1 cellular context compared by ENCODE assay signal in genomic region chr10:44956176-44956575, GRCh38.
TF ChIP-seq lines count a peak whose summit lies in the region.

No MANE protein-coding gene starts in this region.

TF ChIP-seq in GM23338, 12 proteins besides CTCF, POLR2A, EP300 and RAD21:
- no peak for TF ChIP-seq STAT1 (IDR thresholded peaks at IDR 0.05; ENCODE audit: unreplicated experiment)
- no peak for TF ChIP-seq POLR2AphosphoS5 (IDR thresholded peaks at IDR 0.05; ENCODE audit: low read depth)
- TF ChIP-seq JUNB (IDR thresholded peaks at IDR 0.05; ENCODE audit: unreplicated experiment): no peak
- no peak for TF ChIP-seq NANOG (IDR thresholded peaks at IDR 0.05; ENCODE audit: borderline replicate concordance)
- TF ChIP-seq ZNF462 (CRISPR knock-in tag; IDR thresholded peaks at IDR 0.05): no peak
- no peak for TF ChIP-seq EZH2phosphoT487 (IDR thresholded peaks at IDR 0.05; ENCODE audit: unreplicated experiment)
- no peak for TF ChIP-seq ETS1 (IDR thresholded peaks at IDR 0.05)
- no peak for TF ChIP-seq CREB1 (CRISPR knock-in tag; IDR thresholded peaks at IDR 0.05; ENCODE audit: low read depth)
- TF ChIP-seq, protein P1, sequence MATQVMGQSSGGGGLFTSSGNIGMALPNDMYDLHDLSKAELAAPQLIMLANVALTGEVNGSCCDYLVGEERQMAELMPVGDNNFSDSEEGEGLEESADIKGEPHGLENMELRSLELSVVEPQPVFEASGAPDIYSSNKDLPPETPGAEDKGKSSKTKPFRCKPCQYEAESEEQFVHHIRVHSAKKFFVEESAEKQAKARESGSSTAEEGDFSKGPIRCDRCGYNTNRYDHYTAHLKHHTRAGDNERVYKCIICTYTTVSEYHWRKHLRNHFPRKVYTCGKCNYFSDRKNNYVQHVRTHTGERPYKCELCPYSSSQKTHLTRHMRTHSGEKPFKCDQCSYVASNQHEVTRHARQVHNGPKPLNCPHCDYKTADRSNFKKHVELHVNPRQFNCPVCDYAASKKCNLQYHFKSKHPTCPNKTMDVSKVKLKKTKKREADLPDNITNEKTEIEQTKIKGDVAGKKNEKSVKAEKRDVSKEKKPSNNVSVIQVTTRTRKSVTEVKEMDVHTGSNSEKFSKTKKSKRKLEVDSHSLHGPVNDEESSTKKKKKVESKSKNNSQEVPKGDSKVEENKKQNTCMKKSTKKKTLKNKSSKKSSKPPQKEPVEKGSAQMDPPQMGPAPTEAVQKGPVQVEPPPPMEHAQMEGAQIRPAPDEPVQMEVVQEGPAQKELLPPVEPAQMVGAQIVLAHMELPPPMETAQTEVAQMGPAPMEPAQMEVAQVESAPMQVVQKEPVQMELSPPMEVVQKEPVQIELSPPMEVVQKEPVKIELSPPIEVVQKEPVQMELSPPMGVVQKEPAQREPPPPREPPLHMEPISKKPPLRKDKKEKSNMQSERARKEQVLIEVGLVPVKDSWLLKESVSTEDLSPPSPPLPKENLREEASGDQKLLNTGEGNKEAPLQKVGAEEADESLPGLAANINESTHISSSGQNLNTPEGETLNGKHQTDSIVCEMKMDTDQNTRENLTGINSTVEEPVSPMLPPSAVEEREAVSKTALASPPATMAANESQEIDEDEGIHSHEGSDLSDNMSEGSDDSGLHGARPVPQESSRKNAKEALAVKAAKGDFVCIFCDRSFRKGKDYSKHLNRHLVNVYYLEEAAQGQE (IDR thresholded peaks at IDR 0.05; ENCODE audit: unreplicated experiment): no peak
- no peak for TF ChIP-seq ZNF331 (CRISPR knock-in tag; IDR thresholded peaks at IDR 0.05; ENCODE audit: low read depth)
- no peak for TF ChIP-seq EZH2 (IDR thresholded peaks at IDR 0.05; ENCODE audit: low read depth, unreplicated experiment)
- no peak for TF ChIP-seq ZNF114 (CRISPR knock-in tag; IDR thresholded peaks at IDR 0.05)
TF ChIP-seq in GM23338: peak in this region for 0.
